In the genomic region with DNA sequence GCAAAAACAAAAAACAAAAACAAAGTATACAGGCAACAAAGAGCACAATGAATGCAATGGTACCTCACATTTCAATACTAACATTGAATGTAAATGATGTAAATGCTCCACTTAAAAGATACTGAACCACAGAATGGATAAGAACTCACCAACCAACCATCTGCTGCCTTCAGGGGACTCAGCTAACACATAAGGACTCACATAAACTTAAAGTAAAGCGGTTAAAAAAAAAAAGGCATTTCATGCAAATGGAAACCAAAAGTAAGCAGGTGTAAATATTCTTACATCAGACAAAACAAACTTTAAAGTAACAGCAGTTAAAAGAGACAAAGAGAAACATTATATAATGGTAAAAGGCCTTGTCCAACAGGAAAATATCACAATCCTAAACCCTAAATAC, we compare ENCODE assay signal across 7 cellular contexts.
DNase-seq lines count a peak whose midpoint lies in the region; ATAC-seq, FAIRE-seq and TF ChIP-seq lines count a peak whose summit lies in the region.
"Not testable (repeated sequence)": the region's sequence is repeated elsewhere in the genome, so short reads cannot be mapped to it uniquely, and the experiment has no call there.

No MANE protein-coding gene starts in this region.

- H3K27me3 Mint-ChIP-seq in T-cell; activated CD4-positive, alpha-beta memory T cell treated with anti-CD3 and anti-CD28 coated beads for 36 hours; activated T-cell treated with anti-CD3 and anti-CD28 coated beads, Interleukin-2, amount 50 U/mL, for 72 hours (ENCODE audit: low read depth); effector memory CD8-positive, alpha-beta T cell; progenitor cell of endocrine pancreas: not testable (repeated sequence)

- peak overlapping the region; percentile 93 to 96 for H3K27ac Mint-ChIP-seq in T-cell
- peak overlapping the region; percentile 82 for H3K27ac Mint-ChIP-seq in activated CD4-positive, alpha-beta memory T cell treated with anti-CD3 and anti-CD28 coated beads for 36 hours
- peak overlapping the region; percentile 100 for H3K27ac Mint-ChIP-seq in activated T-cell treated with anti-CD3 and anti-CD28 coated beads, Interleukin-2, amount 50 U/mL, for 72 hours
- H3K27ac Mint-ChIP-seq in activated naive CD4-positive, alpha-beta T cell treated with anti-CD3 and anti-CD28 coated beads, Interleukin-2, amount 50 U/mL, for 72 hours = peak overlapping the region; percentile 55 to 95
- peak overlapping the region; percentile 89 to 93 for H3K27ac Mint-ChIP-seq in effector memory CD8-positive, alpha-beta T cell
- peak overlapping the region; percentile 66 for H3K27ac Mint-ChIP-seq in progenitor cell of endocrine pancreas

- not testable (repeated sequence) for H3K9me3 Mint-ChIP-seq in T-cell; activated CD4-positive, alpha-beta memory T cell treated with anti-CD3 and anti-CD28 coated beads for 36 hours; activated T-cell treated with anti-CD3 and anti-CD28 coated beads, Interleukin-2, amount 50 U/mL, for 72 hours; effector memory CD8-positive, alpha-beta T cell
- peaks cover 0 to 16% of the 10 kb centered on the region in 2 donors for H3K9me3 Mint-ChIP-seq in activated naive CD4-positive, alpha-beta T cell treated with anti-CD3 and anti-CD28 coated beads, Interleukin-2, amount 50 U/mL, for 72 hours
- peaks cover 21% of the 10 kb centered on the region for H3K9me3 Mint-ChIP-seq in progenitor cell of endocrine pancreas (ENCODE audit: low read depth)

- not testable (repeated sequence) for TF ChIP-seq CTCF in progenitor cell of endocrine pancreas (IDR thresholded peaks at IDR 0.05; ENCODE audit: unreplicated experiment)

- not testable (repeated sequence) for H3K36me3 Mint-ChIP-seq in T-cell; activated CD4-positive, alpha-beta memory T cell treated with anti-CD3 and anti-CD28 coated beads for 36 hours; activated T-cell treated with anti-CD3 and anti-CD28 coated beads, Interleukin-2, amount 50 U/mL, for 72 hours (ENCODE audit: insufficient read depth in 2 of 2); activated naive CD4-positive, alpha-beta T cell treated with anti-CD3 and anti-CD28 coated beads, Interleukin-2, amount 50 U/mL, for 72 hours; progenitor cell of endocrine pancreas (ENCODE audit: insufficient read depth)
- peaks cover 16% of the 10 kb centered on the region for H3K36me3 Mint-ChIP-seq in effector memory CD8-positive, alpha-beta T cell (ENCODE audit: insufficient read depth)

- peak overlapping the region; percentile 74 to 77 (median 76) for H3K4me3 Mint-ChIP-seq in T-cell
- H3K4me3 Mint-ChIP-seq in activated CD4-positive, alpha-beta memory T cell treated with anti-CD3 and anti-CD28 coated beads for 36 hours = peak overlapping the region; percentile 63
- H3K4me3 Mint-ChIP-seq in activated T-cell treated with anti-CD3 and anti-CD28 coated beads, Interleukin-2, amount 50 U/mL, for 72 hours = peak overlapping the region; percentile 81 to 98
- peak overlapping the region; percentile 83 to 84 for H3K4me3 Mint-ChIP-seq in effector memory CD8-positive, alpha-beta T cell
- not testable (repeated sequence) for H3K4me3 Mint-ChIP-seq in progenitor cell of endocrine pancreas (ENCODE audit: low read depth)

- DNase-seq in T-cell = peak in 4 of 34 experiments; percentile 1 to 23 (median 7)
- DNase-seq in activated CD4-positive, alpha-beta memory T cell treated with anti-CD3 and anti-CD28 coated beads for 36 hours; activated naive CD4-positive, alpha-beta T cell treated with anti-CD3 and anti-CD28 coated beads, Interleukin-2, amount 50 U/mL, for 72 hours (ENCODE audit: low spot score in 2 of 2); effector memory CD8-positive, alpha-beta T cell; progenitor cell of endocrine pancreas (ENCODE audit: low spot score, unreplicated experiment): not testable (repeated sequence)
- DNase-seq in activated T-cell treated with anti-CD3 and anti-CD28 coated beads, Interleukin-2, amount 50 U/mL, for 72 hours = peak; percentile 8 to 11

- POLR2A ChIA-PET in T-cell (lab: Charles Lee) = interaction anchor here (0.6 to 1.0 kb wide), 3 partner anchors 28 to 45 kb away, joined by 3 to 6 read pairs (median 5); no protein-coding TSS in a partner anchor
- POLR2A ChIA-PET in activated CD4-positive, alpha-beta memory T cell treated with anti-CD3 and anti-CD28 coated beads for 36 hours (lab: Charles Lee) = interaction anchor here (0.7 kb wide), 1 partner anchor 74 kb away, joined by 4 read pairs; no protein-coding TSS in a partner anchor

- peak; percentile 85 for FAIRE-seq in G401.6 (lab: Jason Lieb, UNC)

- H3K4me1 Mint-ChIP-seq in T-cell = peaks cover 70 to 80% (median 74%) of the 10 kb centered on the region in 3 donors
- peaks cover 64% of the 10 kb centered on the region for H3K4me1 Mint-ChIP-seq in activated CD4-positive, alpha-beta memory T cell treated with anti-CD3 and anti-CD28 coated beads for 36 hours (ENCODE audit: low read depth)
- peaks cover 63% of the 10 kb centered on the region for H3K4me1 Mint-ChIP-seq in activated T-cell treated with anti-CD3 and anti-CD28 coated beads, Interleukin-2, amount 50 U/mL, for 72 hours (ENCODE audit: low read depth)
- peaks cover 52 to 62% of the 10 kb centered on the region in 2 donors for H3K4me1 Mint-ChIP-seq in effector memory CD8-positive, alpha-beta T cell (ENCODE audit: low read depth in 2 of 2)
- not testable (repeated sequence) for H3K4me1 Mint-ChIP-seq in progenitor cell of endocrine pancreas (ENCODE audit: low read depth)

- CTCF ChIA-PET in T-cell (lab: Charles Lee) = interaction anchor here in 1 of 2 donors (0.7 to 1.3 kb wide), 2 partner anchors 49 to 322 kb away, joined by 3 read pairs; no protein-coding TSS in a partner anchor
- CTCF ChIA-PET in activated CD4-positive, alpha-beta memory T cell treated with anti-CD3 and anti-CD28 coated beads for 36 hours (lab: Charles Lee) = interaction anchor here (0.6 to 0.7 kb wide), 3 partner anchors 22 to 553 kb away, joined by 3 read pairs; no protein-coding TSS in a partner anchor

- intact Hi-C loops in activated CD4-positive, alpha-beta memory T cell treated with anti-CD3 and anti-CD28 coated beads for 36 hours (cut with micrococcal nuclease) = loop anchor here (1.0 to 10.0 kb wide), 2 partner anchors 49 to 468 kb away; a partner anchor contains a TSS

- not testable (repeated sequence) for ATAC-seq in T-cell (replicated peaks in 1 of 4); activated T-cell treated with anti-CD3 and anti-CD28 coated beads, Interleukin-2, amount 50 U/mL, for 72 hours (replicated peaks in 1 of 2)
- ATAC-seq in activated naive CD4-positive, alpha-beta T cell treated with anti-CD3 and anti-CD28 coated beads, Interleukin-2, amount 50 U/mL, for 72 hours = peak in 1 of 2 donors; percentile 41
- peak; percentile 52 for ATAC-seq in effector memory CD8-positive, alpha-beta T cell (replicated peaks)
